In genomic region chr11:62081378-62082291, GRCh38 we compare ENCODE assay signal across 8 cellular contexts. TPM values are rescaled to one million over a fixed set of nuclear protein-coding genes. Genes with fewer than 3 reads are reported as not detected.
DNase-seq lines count a peak whose midpoint lies in the region; ATAC-seq and TF ChIP-seq lines count a peak whose summit lies in the region.

No MANE protein-coding gene starts in this region.

- peaks cover 3% of the 10 kb centered on the region for H3K9me3 Mint-ChIP-seq in activated CD4-positive, alpha-beta T cell treated with anti-CD3 and anti-CD28 coated beads, Interleukin-2, amount 10 ng/mL, durations not matched to agents 7 days and 5 days

- intact Hi-C loops in colonic mucosa (cut with DNase I), result loop anchor here (2.0 to 5.0 kb wide), 2 partner anchors 183 to 279 kb away; no protein-coding TSS in a partner anchor
- intact Hi-C loops in right lobe of liver (cut with DNase I), result loop anchor here in 1 of 2 donors (5.0 kb wide), 1 partner anchor 184 kb away; no protein-coding TSS in a partner anchor

- H3K27ac Mint-ChIP-seq in activated CD4-positive, alpha-beta T cell treated with anti-CD3 and anti-CD28 coated beads, Interleukin-2, amount 10 ng/mL, durations not matched to agents 7 days and 5 days, result no peak overlapping the region

- H3K27me3 ChIP-seq in colonic mucosa (no peaks in the 10 kb centered on the region), right lobe of liver (no peaks in the 10 kb centered on the region)

- H3K27me3 Mint-ChIP-seq in activated CD4-positive, alpha-beta T cell treated with anti-CD3 and anti-CD28 coated beads, Interleukin-2, amount 10 ng/mL, durations not matched to agents 7 days and 5 days, result peaks cover 3% of the 10 kb centered on the region

- H3K4me3 ChIP-seq in AG10803 (ENCODE audit: low read length), result no peak overlapping the region
- no peak overlapping the region for H3K4me3 ChIP-seq in HEK293 (ENCODE audit: low read depth, low read length)
- H3K4me3 ChIP-seq in colonic mucosa, result no peak overlapping the region
- no peak overlapping the region for H3K4me3 ChIP-seq in right lobe of liver

- H3K4me1 ChIP-seq in HEK293 (ENCODE audit: control insufficient read depth, insufficient read depth, low read length) (no peaks in the 10 kb centered on the region), colonic mucosa (no peaks in the 10 kb centered on the region), right lobe of liver (no peaks in the 10 kb centered on the region)

- H3K9me3 ChIP-seq in HEK293 (ENCODE audit: control insufficient read depth, insufficient read depth, low read depth, low read length), result no peaks in the 10 kb centered on the region
- H3K9me3 ChIP-seq in colonic mucosa, result no peaks in the 10 kb centered on the region
- H3K9me3 ChIP-seq in right lobe of liver, result no peaks in the 10 kb centered on the region

- H3K4me3 Mint-ChIP-seq in activated CD4-positive, alpha-beta T cell treated with anti-CD3 and anti-CD28 coated beads, Interleukin-2, amount 10 ng/mL, durations not matched to agents 7 days and 5 days, result no peak overlapping the region

- DNase-seq in AG10803 (ENCODE audit: low read depth) (peak; percentile 70), NCI-H69 (lab: John Stamatoyannopoulos, UW) (peak; percentile 77), colonic mucosa (peak; percentile 83), right lobe of liver (peak; percentile 80 to 84 (median 82)), NCI-H1048 (lab: John Stamatoyannopoulos, UW) (no peak)
- peak; percentile 77 for DNase-seq in activated CD4-positive, alpha-beta T cell treated with anti-CD3 and anti-CD28 coated beads, Interleukin-2, amount 10 ng/mL, durations not matched to agents 7 days and 5 days
- DNase-seq in stimulated activated CD4-positive, alpha-beta T cell treated with anti-CD3 and anti-CD28 coated beads, TNF-alpha, amount 100 ng/mL, for 24 hours (ENCODE audit: low read depth in 3 of 3), result peak; percentile 60 to 71 (median 66)

- peak; percentile 98 to 100 (median 99) for ATAC-seq in right lobe of liver

- H3K36me3 Mint-ChIP-seq in activated CD4-positive, alpha-beta T cell treated with anti-CD3 and anti-CD28 coated beads, Interleukin-2, amount 10 ng/mL, durations not matched to agents 7 days and 5 days (ENCODE audit: low read depth), result no peaks in the 10 kb centered on the region

- H3K27ac ChIP-seq in HEK293 (ENCODE audit: extremely low read depth, low read depth, low read length), result no peak overlapping the region
- no peak overlapping the region for H3K27ac ChIP-seq in colonic mucosa
- no peak overlapping the region for H3K27ac ChIP-seq in right lobe of liver

- no peak for TF ChIP-seq POLR2A in right lobe of liver (IDR thresholded peaks at IDR 0.05)

- H3K36me3 ChIP-seq in HEK293 (ENCODE audit: control insufficient read depth in 2 of 2, insufficient read depth in 1 of 2, low read length in 2 of 2), result no peaks in the 10 kb centered on the region
- no peaks in the 10 kb centered on the region for H3K36me3 ChIP-seq in colonic mucosa
- no peaks in the 10 kb centered on the region for H3K36me3 ChIP-seq in right lobe of liver

- POLR2A ChIA-PET in HEK293 (lab: Yijun Ruan, JAX), result interaction anchor here (0.6 to 1.8 kb wide), 9 partner anchors 114 to 800 kb away, joined by 3 to 8 read pairs (median 3); partner anchors contain the start of gene FTH1
- POLR2A ChIA-PET in activated CD4-positive, alpha-beta T cell treated with anti-CD3 and anti-CD28 coated beads, Interleukin-2, amount 10 ng/mL, durations not matched to agents 7 days and 5 days (lab: Charles Lee), result interaction anchor here (0.6 to 1.4 kb wide), 2 partner anchors 21 to 184 kb away, joined by 3 to 6 read pairs; no protein-coding TSS in a partner anchor

- WGBS in right lobe of liver (ENCODE audit: insufficient coverage, low coverage, low lambda C conversion rate, missing lambda C conversion rate), result 14% methylated on average over 16 of the region's 16 CpGs

- CTCF ChIA-PET in HEK293 (lab: Yijun Ruan, JAX), result interaction anchor here (0.6 to 11.2 kb wide), 61 partner anchors 8 to 448 kb away, joined by 3 to 258 read pairs (median 5); partner anchors contain the start of genes BEST1, FADS1, FADS3 and FEN1
- CTCF ChIA-PET in activated CD4-positive, alpha-beta T cell treated with anti-CD3 and anti-CD28 coated beads, Interleukin-2, amount 10 ng/mL, durations not matched to agents 7 days and 5 days (lab: Charles Lee), result interaction anchor here (0.6 to 3.5 kb wide), 56 partner anchors 8 to 443 kb away, joined by 3 to 52 read pairs (median 4); partner anchors contain the start of genes FADS2, FEN1, FTH1 and INCENP

- H3K4me1 Mint-ChIP-seq in activated CD4-positive, alpha-beta T cell treated with anti-CD3 and anti-CD28 coated beads, Interleukin-2, amount 10 ng/mL, durations not matched to agents 7 days and 5 days, result peaks cover 6% of the 10 kb centered on the region

- no peak overlapping the region for H3K9ac ChIP-seq in colonic mucosa (ENCODE audit: low read depth in 2 of 2, low read length in 2 of 2)

- peak; percentile 86 for TF ChIP-seq CTCF in AG10803 (conservative IDR thresholded peaks at IDR 0.05; ENCODE audit: low read length)
- TF ChIP-seq CTCF in HEK293 (tag by site-specific recombination; IDR thresholded peaks at IDR 0.05), result peak; percentile 76
- TF ChIP-seq CTCF in colonic mucosa (IDR thresholded peaks at IDR 0.05), result peak; percentile 91
- peak; percentile 85 to 93 (median 90) for TF ChIP-seq CTCF in right lobe of liver (IDR thresholded peaks at IDR 0.05)

TF ChIP-seq in HEK293, 187 proteins besides CTCF, POLR2A, EP300 and RAD21 (continues in another document):
- no peak for TF ChIP-seq ZNF398 (tag by site-specific recombination; IDR thresholded peaks at IDR 0.05)
- TF ChIP-seq, protein P1, sequence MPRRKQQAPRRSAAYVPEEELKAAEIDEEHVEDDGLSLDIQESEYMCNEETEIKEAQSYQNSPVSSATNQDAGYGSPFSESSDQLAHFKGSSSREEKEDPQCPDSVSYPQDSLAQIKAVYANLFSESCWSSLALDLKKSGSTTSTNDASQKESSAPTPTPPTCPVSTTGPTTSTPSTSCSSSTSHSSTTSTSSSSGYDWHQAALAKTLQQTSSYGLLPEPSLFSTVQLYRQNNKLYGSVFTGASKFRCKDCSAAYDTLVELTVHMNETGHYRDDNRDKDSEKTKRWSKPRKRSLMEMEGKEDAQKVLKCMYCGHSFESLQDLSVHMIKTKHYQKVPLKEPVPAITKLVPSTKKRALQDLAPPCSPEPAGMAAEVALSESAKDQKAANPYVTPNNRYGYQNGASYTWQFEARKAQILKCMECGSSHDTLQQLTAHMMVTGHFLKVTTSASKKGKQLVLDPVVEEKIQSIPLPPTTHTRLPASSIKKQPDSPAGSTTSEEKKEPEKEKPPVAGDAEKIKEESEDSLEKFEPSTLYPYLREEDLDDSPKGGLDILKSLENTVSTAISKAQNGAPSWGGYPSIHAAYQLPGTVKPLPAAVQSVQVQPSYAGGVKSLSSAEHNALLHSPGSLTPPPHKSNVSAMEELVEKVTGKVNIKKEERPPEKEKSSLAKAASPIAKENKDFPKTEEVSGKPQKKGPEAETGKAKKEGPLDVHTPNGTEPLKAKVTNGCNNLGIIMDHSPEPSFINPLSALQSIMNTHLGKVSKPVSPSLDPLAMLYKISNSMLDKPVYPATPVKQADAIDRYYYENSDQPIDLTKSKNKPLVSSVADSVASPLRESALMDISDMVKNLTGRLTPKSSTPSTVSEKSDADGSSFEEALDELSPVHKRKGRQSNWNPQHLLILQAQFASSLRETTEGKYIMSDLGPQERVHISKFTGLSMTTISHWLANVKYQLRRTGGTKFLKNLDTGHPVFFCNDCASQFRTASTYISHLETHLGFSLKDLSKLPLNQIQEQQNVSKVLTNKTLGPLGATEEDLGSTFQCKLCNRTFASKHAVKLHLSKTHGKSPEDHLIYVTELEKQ (tag by site-specific recombination; IDR thresholded peaks at IDR 0.05; ENCODE audit: borderline replicate concordance), result no peak
- TF ChIP-seq ZNF10 (tag by site-specific recombination; IDR thresholded peaks at IDR 0.05), result peak; percentile 55
- peak; percentile 98 for TF ChIP-seq SCRT1 (tag by site-specific recombination; IDR thresholded peaks at IDR 0.05; ENCODE audit: borderline replicate concordance)
- TF ChIP-seq ZNF670 (tag by site-specific recombination; IDR thresholded peaks at IDR 0.05; ENCODE audit: low read depth), result no peak
- no peak for TF ChIP-seq ZNF585B (tag by site-specific recombination; IDR thresholded peaks at IDR 0.05)
- TF ChIP-seq ZBTB17 (tag by site-specific recombination; IDR thresholded peaks at IDR 0.05), result peak; percentile 27; the same call in 1 of the 2 replicates
- no peak for TF ChIP-seq KLF16 (tag by site-specific recombination; IDR thresholded peaks at IDR 0.05)
- TF ChIP-seq ZNF654 (tag by site-specific recombination; IDR thresholded peaks at IDR 0.05; ENCODE audit: low read depth), result peak; percentile 83
- TF ChIP-seq ZNF248 (tag by site-specific recombination; IDR thresholded peaks at IDR 0.05), result no peak
- peak; percentile 82 for TF ChIP-seq ZEB2 (tag by site-specific recombination; IDR thresholded peaks at IDR 0.05)
- TF ChIP-seq, protein P2, sequence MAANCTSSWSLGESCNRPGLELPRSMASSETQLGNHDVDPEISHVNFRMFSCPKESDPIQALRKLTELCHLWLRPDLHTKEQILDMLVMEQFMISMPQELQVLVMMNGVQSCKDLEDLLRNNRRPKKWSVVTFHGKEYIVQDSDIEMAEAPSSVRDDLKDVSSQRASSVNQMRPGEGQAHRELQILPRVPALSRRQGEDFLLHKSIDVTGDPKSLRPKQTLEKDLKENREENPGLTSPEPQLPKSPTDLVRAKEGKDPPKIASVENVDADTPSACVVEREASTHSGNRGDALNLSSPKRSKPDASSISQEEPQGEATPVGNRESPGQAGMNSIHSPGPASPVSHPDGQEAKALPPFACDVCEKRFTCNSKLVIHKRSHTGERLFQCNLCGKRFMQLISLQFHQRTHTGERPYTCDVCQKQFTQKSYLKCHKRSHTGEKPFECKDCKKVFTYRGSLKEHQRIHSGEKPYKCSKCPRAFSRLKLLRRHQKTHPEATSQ (tag by site-specific recombination; IDR thresholded peaks at IDR 0.05), result no peak

RNA-seq across cellular contexts. Expression of gene INCENP, which starts 42.2 kb away (rescaled TPM):
- 100 to 1,000 TPM; 200 to 204 TPM for total RNA-seq in activated CD4-positive, alpha-beta T cell treated with anti-CD3 and anti-CD28 coated beads, Interleukin-2, amount 10 ng/mL, durations not matched to agents 7 days and 5 days
- total RNA-seq in colonic mucosa, result 10 to 100 TPM; 35.1 to 93.4 TPM
- total RNA-seq in right lobe of liver, result 1 to 10 TPM; 6.4 to 8.9 (median 7.1) TPM
